8 cellular contexts compared by ENCODE assay signal in the genomic region with DNA sequence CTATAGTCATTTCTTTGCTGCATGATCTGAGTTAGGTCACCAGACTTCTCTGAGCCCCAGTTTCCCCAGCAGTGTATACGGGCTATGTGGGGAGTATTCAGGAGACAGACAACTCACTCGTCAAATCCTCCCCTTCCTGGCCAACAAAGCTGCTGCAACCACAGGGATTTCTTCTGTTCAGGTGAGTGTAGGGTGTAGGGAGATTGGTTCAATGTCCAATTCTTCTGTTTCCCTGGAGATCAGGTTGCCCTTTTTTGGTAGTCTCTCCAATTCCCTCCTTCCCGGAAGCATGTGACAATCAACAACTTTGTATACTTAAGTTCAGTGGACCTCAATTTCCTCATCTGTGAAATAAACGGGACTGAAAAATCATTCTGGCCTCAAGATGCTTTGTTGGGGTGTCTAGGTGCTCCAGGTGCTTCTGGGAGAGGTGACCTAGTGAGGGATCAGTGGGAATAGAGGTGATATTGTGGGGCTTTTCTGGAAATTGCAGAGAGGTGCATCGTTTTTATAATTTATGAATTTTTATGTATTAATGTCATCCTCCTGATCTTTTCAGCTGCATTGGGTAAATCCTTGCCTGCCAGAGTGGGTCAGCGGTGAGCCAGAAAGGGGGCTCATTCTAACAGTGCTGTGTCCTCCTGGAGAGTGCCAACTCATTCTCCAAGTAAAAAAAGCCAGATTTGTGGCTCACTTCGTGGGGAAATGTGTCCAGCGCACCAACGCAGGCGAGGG. TPM values are rescaled to one million over a fixed set of nuclear protein-coding genes. Genes with fewer than 3 reads are reported as not detected.
DNase-seq lines count a peak whose midpoint lies in the region; ATAC-seq and TF ChIP-seq lines count a peak whose summit lies in the region.

No MANE protein-coding gene starts in this region.

- DNase-seq in AG04449 (ENCODE audit: low read depth, low spot score) (no peak), astrocyte of the hippocampus (ENCODE audit: low read depth, low spot score) (peak; percentile 39), mesenchymal stem cell (peak; percentile 39), vagina (ENCODE audit: extremely low spot score in 2 of 2) (no peak), NK-92 (lab: John Stamatoyannopoulos, UW; ENCODE audit: unreplicated experiment) (no peak)
- DNase-seq in stimulated activated CD4-positive, alpha-beta T cell treated with anti-CD3 and anti-CD28 coated beads, Interleukin-4, amount 100 ng/mL, for 1 hour: no peak

- H3K9me3 ChIP-seq in mesenchymal stem cell (ENCODE audit: control insufficient read depth, low read length) (no peaks in the 10 kb centered on the region), vagina (no peaks in the 10 kb centered on the region)

- peak overlapping the region; percentile 100 for H2AK5ac ChIP-seq in mesenchymal stem cell (ENCODE audit: low read length, severe bottlenecking)

- H3K4me2 ChIP-seq in mesenchymal stem cell (ENCODE audit: low read length, poor library complexity, severe bottlenecking): peak overlapping the region; percentile 55

- WGBS in mesenchymal stem cell: 19% methylated on average over 7 of the region's 10 CpGs

- H2BK12ac ChIP-seq in mesenchymal stem cell (ENCODE audit: low read length in 2 of 2): peak overlapping the region; percentile 59 to 100

- TF ChIP-seq POLR2A in vagina (IDR thresholded peaks at IDR 0.05): no peak

- CTCF ChIA-PET in AG04449 (lab: Yijun Ruan, JAX): interaction anchor here (0.7 to 3.6 kb wide), 6 partner anchors 34 to 82 kb away, joined by 3 to 28 read pairs (median 4); no protein-coding TSS in a partner anchor

- peak overlapping the region; percentile 94 for H2BK120ac ChIP-seq in mesenchymal stem cell (ENCODE audit: low read depth, low read length)

- H3K4me3 ChIP-seq in AG04449 (ENCODE audit: low read depth, low read length): peak overlapping the region; percentile 91
- peak overlapping the region in 1 of 2 experiments; percentile 69 for H3K4me3 ChIP-seq in mesenchymal stem cell (ENCODE audit: insufficient read depth in 1 of 2, low read depth in 1 of 2, low read length in 2 of 2)
- H3K4me3 ChIP-seq in vagina: peak overlapping the region; percentile 78 to 83

- H4K91ac ChIP-seq in mesenchymal stem cell (ENCODE audit: low read length): peak overlapping the region; percentile 93

- no peak overlapping the region for H2BK15ac ChIP-seq in mesenchymal stem cell (ENCODE audit: low read depth, poor library complexity, severe bottlenecking)

- H3K36me3 ChIP-seq in mesenchymal stem cell (ENCODE audit: control insufficient read depth in 1 of 2, insufficient read depth in 2 of 2, low read depth in 1 of 2, low read length in 2 of 2) (peaks cover 12 to 26% of the 10 kb centered on the region in 2 experiments), vagina (no peaks in the 10 kb centered on the region)

- H3K18ac ChIP-seq in mesenchymal stem cell (ENCODE audit: low read depth in 1 of 2, low read length in 2 of 2): peak overlapping the region; percentile 84 to 94

- H2BK5ac ChIP-seq in mesenchymal stem cell (ENCODE audit: low read depth, low read length, poor library complexity, severe bottlenecking): peak overlapping the region; percentile 99

- TF ChIP-seq CTCF in AG04449 (IDR thresholded peaks at IDR 0.05; ENCODE audit: insufficient read depth, low read length, missing control alignments): no peak
- TF ChIP-seq CTCF in vagina (IDR thresholded peaks at IDR 0.05): no peak

- H3K4me1 ChIP-seq in mesenchymal stem cell (ENCODE audit: control insufficient read depth, insufficient read depth, low read depth, low read length) (peaks cover 24% of the 10 kb centered on the region), vagina (peaks cover 51% of the 10 kb centered on the region)

- intact Hi-C loops in vagina (cut with DNase I): loop anchor here (5.0 kb wide), 1 partner anchor 51 kb away; no protein-coding TSS in a partner anchor

- peak overlapping the region; percentile 99 for H3K9ac ChIP-seq in mesenchymal stem cell (ENCODE audit: low read length)

- peaks cover 2% of the 10 kb centered on the region for H3K79me1 ChIP-seq in mesenchymal stem cell (replicated peaks; ENCODE audit: low read length, poor library complexity, severe bottlenecking)

- ATAC-seq in HG03039 (IDR thresholded peaks at IDR 0.05; ENCODE audit: unreplicated experiment): peak; percentile 1
- ATAC-seq in GM21360 (IDR thresholded peaks at IDR 0.05; ENCODE audit: unreplicated experiment): no peak

- peak overlapping the region in 1 of 2 experiments; percentile 94 for H3K4ac ChIP-seq in mesenchymal stem cell (ENCODE audit: low read depth in 1 of 2, low read length in 2 of 2)

- peak overlapping the region; percentile 98 for H3K27ac ChIP-seq in mesenchymal stem cell (ENCODE audit: low read length, poor library complexity, severe bottlenecking)
- H3K27ac ChIP-seq in vagina: peak overlapping the region; percentile 99

- H3K14ac ChIP-seq in mesenchymal stem cell (ENCODE audit: low read length in 2 of 2): peak overlapping the region in 1 of 2 experiments; percentile 6

- POLR2A ChIA-PET in AG04449 (lab: Yijun Ruan, JAX): interaction anchor here (0.5 to 5.6 kb wide), 21 partner anchors 9 to 259 kb away, joined by 3 to 66 read pairs (median 7); no protein-coding TSS in a partner anchor

- no peak overlapping the region for H2AFZ ChIP-seq in mesenchymal stem cell (ENCODE audit: low read depth, low read length)

- H3K23ac ChIP-seq in mesenchymal stem cell (ENCODE audit: low read length in 2 of 2): no peak overlapping the region

- no peaks in the 10 kb centered on the region for H3K27me3 ChIP-seq in mesenchymal stem cell (ENCODE audit: control insufficient read depth in 1 of 2, insufficient read depth in 1 of 2, low read length in 2 of 2)
- H3K27me3 ChIP-seq in vagina: no peaks in the 10 kb centered on the region

- H4K8ac ChIP-seq in mesenchymal stem cell (ENCODE audit: low read length): no peak overlapping the region

RNA-seq across cellular contexts. Expression of a gene that starts 0.6 kb away (rescaled TPM):
- polyA plus RNA-seq in mesenchymal stem cell (2013, experiment 1 of 2): 604 TPM
- 615 TPM for polyA plus RNA-seq in mesenchymal stem cell (2013, experiment 2 of 2)
- total RNA-seq in vagina: 169 TPM

RNA-seq across cellular contexts. Expression of a gene that starts 19.7 kb away (rescaled TPM):
- 0.01 TPM for polyA plus RNA-seq in mesenchymal stem cell (2013, experiment 1 of 2)
- 0.01 TPM for polyA plus RNA-seq in mesenchymal stem cell (2013, experiment 2 of 2)
- total RNA-seq in vagina: 0.49 TPM

Comparison
In these comparisons a context has a peak if more than half of its experiments do, and no peak if none do; other contexts are left out.
1. DNase-seq: peak in astrocyte of the hippocampus (single experiment) and mesenchymal stem cell (single experiment); none in AG04449 (single experiment), vagina (0 of 2), stimulated activated CD4-positive, alpha-beta T cell treated with anti-CD3 and anti-CD28 coated beads, Interleukin-4, amount 100 ng/mL, for 1 hour (single experiment) and NK-92 (single experiment).